ENCODE assay signal across 16 cellular contexts in genomic region chr5:53246042-53246836, GRCh38.
DNase-seq lines count a peak whose midpoint lies in the region; ATAC-seq and TF ChIP-seq lines count a peak whose summit lies in the region.
"Had no signal": no experiment of that assay in that cellular context is flagged by ENCODE, and none has a peak within 500 bp of the region (broad histone marks: within the 10 kb centered on the region; RNA-seq: fewer than 3 reads in every experiment).

No MANE protein-coding gene starts in this region.

- no TSS peak for BruUV-seq in MCF 10A (replicated peaks; lab: Mats Ljungman, UMichigan)

- H3K27ac ChIP-seq in breast epithelium: peak overlapping the region in 1 of 2 donors; percentile 43
- H3K27ac ChIP-seq: PC-9 had no signal

- no peak overlapping the region for H3K27ac Mint-ChIP-seq in MCF 10A (ENCODE audit: low read depth, unreplicated experiment)
- H3K27ac Mint-ChIP-seq in immature natural killer cell: no peak overlapping the region
- H3K27ac Mint-ChIP-seq: activated T-helper 17 cell treated with anti-CD3 and anti-CD28 coated beads, Interleukin-2, amount 50 U/mL, for 72 hours; WTC11 had no signal

- CTCF ChIA-PET in MCF 10A (lab: Yijun Ruan, JAX): interaction anchor here (0.7 to 1.3 kb wide), 3 partner anchors 11 to 224 kb away, joined by 3 read pairs; no protein-coding TSS in a partner anchor

- H3K36me3 Mint-ChIP-seq in MCF 10A (ENCODE audit: insufficient read depth, unreplicated experiment) (no peaks in the 10 kb centered on the region), immature natural killer cell (no peaks in the 10 kb centered on the region)
- H3K36me3 Mint-ChIP-seq: WTC11 had no signal

- ATAC-seq in HG02981 (IDR thresholded peaks at IDR 0.05; ENCODE audit: unreplicated experiment): no peak
- ATAC-seq: activated T-helper 17 cell treated with anti-CD3 and anti-CD28 coated beads, Interleukin-2, amount 50 U/mL, for 72 hours; stimulated activated naive CD8-positive, alpha-beta T cell treated with anti-CD3 and anti-CD28 coated beads, Interleukin-15, Interleukin-2, amounts not matched to agents 100 U/mL and 50 U/mL, for 24 hours; WTC11 had no signal

- H3K4me1 ChIP-seq in breast epithelium: no peaks in the 10 kb centered on the region

- TF ChIP-seq POLR2A in breast epithelium (IDR thresholded peaks at IDR 0.05): no peak

- H3K27me3 Mint-ChIP-seq in MCF 10A (ENCODE audit: insufficient read depth, unreplicated experiment) (no peaks in the 10 kb centered on the region), immature natural killer cell (ENCODE audit: low read depth in 3 of 3) (no peaks in the 10 kb centered on the region)

- no peaks in the 10 kb centered on the region for H3K36me3 ChIP-seq in breast epithelium

- no peaks in the 10 kb centered on the region for H3K27me3 ChIP-seq in breast epithelium

- intact Hi-C loops in breast epithelium (cut with DNase I; ENCODE audit: low total_unique reads): no loop called here
- intact Hi-C loops in MCF 10A (cut with micrococcal nuclease): loop anchor here (5.0 kb wide), 1 partner anchor 74 kb away; no protein-coding TSS in a partner anchor

- TF ChIP-seq CTCF in breast epithelium (IDR thresholded peaks at IDR 0.05): no peak
- TF ChIP-seq CTCF in MCF 10A (IDR thresholded peaks at IDR 0.05; ENCODE audit: unreplicated experiment): no peak

- DNase-seq in breast epithelium (ENCODE audit: low spot score in 2 of 2) (no peak), MCF 10A (ENCODE audit: unreplicated experiment) (no peak), SW 1271 (lab: John Stamatoyannopoulos, UW) (peak; percentile 68 to 82), fibroblast of peridontal ligament (ENCODE audit: extremely low read depth) (peak; percentile 95), ecto neural progenitor cell (ENCODE audit: low spot score) (no peak), immature natural killer cell (no peak)
- no peak for DNase-seq in stimulated activated CD4-positive, alpha-beta T cell treated with anti-CD3 and anti-CD28 coated beads, Interleukin-1b, Interleukin-23, amount 100 ng/mL, for 48 hours
- DNase-seq: 8988T; dermis blood vessel endothelial cell; NCI-H1930; stimulated activated CD4-positive, alpha-beta T cell treated with anti-CD3 and anti-CD28 coated beads, Interleukin-15, amount 100 ng/mL, for 24 hours; stimulated activated naive CD8-positive, alpha-beta T cell treated with anti-CD3 and anti-CD28 coated beads, Interleukin-15, Interleukin-2, amounts not matched to agents 100 U/mL and 50 U/mL, for 24 hours had no signal

- H3K9me3 Mint-ChIP-seq in MCF 10A (ENCODE audit: unreplicated experiment) (no peaks in the 10 kb centered on the region), immature natural killer cell (peaks cover 0 to 6% (median 0%) of the 10 kb centered on the region in 6 donors)
- H3K9me3 Mint-ChIP-seq: activated T-helper 17 cell treated with anti-CD3 and anti-CD28 coated beads, Interleukin-2, amount 50 U/mL, for 72 hours had no signal

- POLR2A ChIA-PET in MCF 10A (lab: Yijun Ruan, JAX): interaction anchor here (0.6 to 2.0 kb wide), 2 partner anchors 11 to 84 kb away, joined by 3 to 6 read pairs; no protein-coding TSS in a partner anchor

- H3K4me1 Mint-ChIP-seq in MCF 10A (ENCODE audit: insufficient read depth, unreplicated experiment): peaks cover 25% of the 10 kb centered on the region
- no peaks in the 10 kb centered on the region for H3K4me1 Mint-ChIP-seq in immature natural killer cell
- H3K4me1 Mint-ChIP-seq: activated T-helper 17 cell treated with anti-CD3 and anti-CD28 coated beads, Interleukin-2, amount 50 U/mL, for 72 hours; WTC11 had no signal

- H3K4me3 Mint-ChIP-seq in MCF 10A (ENCODE audit: unreplicated experiment) (no peak overlapping the region), immature natural killer cell (no peak overlapping the region)
- H3K4me3 Mint-ChIP-seq: activated T-helper 17 cell treated with anti-CD3 and anti-CD28 coated beads, Interleukin-2, amount 50 U/mL, for 72 hours; WTC11 had no signal

- H3K4me3 ChIP-seq in breast epithelium: peak overlapping the region in 2 of 3 donors; percentile 6 to 43
- H3K4me3 ChIP-seq: PC-9 had no signal

- H3K9me3 ChIP-seq in breast epithelium: no peaks in the 10 kb centered on the region

Comparison
In these comparisons a context has a peak if more than half of its experiments do, and no peak if none do; other contexts are left out.
1. DNase-seq: peak in SW 1271 (2 of 2) and fibroblast of peridontal ligament (single experiment); none in breast epithelium (0 of 2), MCF 10A (single experiment), ecto neural progenitor cell (single experiment), immature natural killer cell (0 of 3) and stimulated activated CD4-positive, alpha-beta T cell treated with anti-CD3 and anti-CD28 coated beads, Interleukin-1b, Interleukin-23, amount 100 ng/mL, for 48 hours (single experiment).